22 cellular contexts compared by ENCODE assay signal in genomic region chr7:45651056-45651444, GRCh38.
DNase-seq lines count a peak whose midpoint lies in the region; ATAC-seq, FAIRE-seq and TF ChIP-seq lines count a peak whose summit lies in the region.
"Had no signal": no experiment of that assay in that cellular context is flagged by ENCODE, and none has a peak within 500 bp of the region (broad histone marks: within the 10 kb centered on the region; RNA-seq: fewer than 3 reads in every experiment).

No MANE protein-coding gene starts in this region.

- no peaks in the 10 kb centered on the region for H3K36me3 Mint-ChIP-seq in activated naive CD8-positive, alpha-beta T cell treated with anti-CD3 and anti-CD28 coated beads, Interleukin-2, amount 10 ng/mL, durations not matched to agents 7 days and 5 days
- H3K36me3 Mint-ChIP-seq in activated naive CD8-positive, alpha-beta T cell treated with anti-CD3 and anti-CD28 coated beads, Interleukin-2, amount 50 U/mL, for 24 hours (ENCODE audit: low read depth): no peaks in the 10 kb centered on the region
- peaks cover 35% of the 10 kb centered on the region for H3K36me3 Mint-ChIP-seq in endothelial cell (ENCODE audit: low read depth, unreplicated experiment)
- H3K36me3 Mint-ChIP-seq: CD4-positive, CD25-positive, alpha-beta regulatory T cell had no signal

- no peak overlapping the region for H3K4me3 ChIP-seq in MG63

- no peaks in the 10 kb centered on the region for H3K9me3 ChIP-seq in MG63
- H3K9me3 ChIP-seq: SK-N-SH had no signal

- ATAC-seq in activated naive CD8-positive, alpha-beta T cell treated with anti-CD3 and anti-CD28 coated beads, Interleukin-2, amount 10 ng/mL, durations not matched to agents 7 days and 5 days (ENCODE audit: low read depth): no peak
- no peak for ATAC-seq in activated naive CD8-positive, alpha-beta T cell treated with anti-CD3 and anti-CD28 coated beads, Interleukin-2, amount 50 U/mL, for 24 hours
- ATAC-seq in HG03521 (IDR thresholded peaks at IDR 0.05; ENCODE audit: unreplicated experiment): no peak
- ATAC-seq: PC-3 had no signal

- H3K36me3 ChIP-seq in MG63: no peaks in the 10 kb centered on the region

- H3K4me3 Mint-ChIP-seq in activated naive CD8-positive, alpha-beta T cell treated with anti-CD3 and anti-CD28 coated beads, Interleukin-2, amount 10 ng/mL, durations not matched to agents 7 days and 5 days: no peak overlapping the region
- H3K4me3 Mint-ChIP-seq in activated naive CD8-positive, alpha-beta T cell treated with anti-CD3 and anti-CD28 coated beads, Interleukin-2, amount 50 U/mL, for 24 hours: no peak overlapping the region
- no peak overlapping the region for H3K4me3 Mint-ChIP-seq in endothelial cell (ENCODE audit: unreplicated experiment)
- H3K4me3 Mint-ChIP-seq: B cell; CD4-positive, CD25-positive, alpha-beta regulatory T cell had no signal

- H3K9me3 Mint-ChIP-seq in activated naive CD8-positive, alpha-beta T cell treated with anti-CD3 and anti-CD28 coated beads, Interleukin-2, amount 10 ng/mL, durations not matched to agents 7 days and 5 days: no peaks in the 10 kb centered on the region
- H3K9me3 Mint-ChIP-seq in activated naive CD8-positive, alpha-beta T cell treated with anti-CD3 and anti-CD28 coated beads, Interleukin-2, amount 50 U/mL, for 24 hours: no peaks in the 10 kb centered on the region
- H3K9me3 Mint-ChIP-seq in endothelial cell (ENCODE audit: unreplicated experiment): no peaks in the 10 kb centered on the region

- H3K27me3 Mint-ChIP-seq in activated naive CD8-positive, alpha-beta T cell treated with anti-CD3 and anti-CD28 coated beads, Interleukin-2, amount 10 ng/mL, durations not matched to agents 7 days and 5 days: no peaks in the 10 kb centered on the region
- no peaks in the 10 kb centered on the region for H3K27me3 Mint-ChIP-seq in activated naive CD8-positive, alpha-beta T cell treated with anti-CD3 and anti-CD28 coated beads, Interleukin-2, amount 50 U/mL, for 24 hours
- H3K27me3 Mint-ChIP-seq in endothelial cell (ENCODE audit: unreplicated experiment): peaks cover 3% of the 10 kb centered on the region
- H3K27me3 Mint-ChIP-seq: B cell had no signal

- peak; percentile 91 for FAIRE-seq in urothelium cell line (lab: Jason Lieb, UNC)
- FAIRE-seq: D721Med, GM19239, H54 had no signal

- POLR2A ChIA-PET in activated naive CD8-positive, alpha-beta T cell treated with anti-CD3 and anti-CD28 coated beads, Interleukin-2, amount 10 ng/mL, durations not matched to agents 7 days and 5 days (lab: Charles Lee): no interaction called here

- TF ChIP-seq CTCF in endothelial cell (IDR thresholded peaks at IDR 0.05; ENCODE audit: unreplicated experiment): no peak

- H3K27me3 ChIP-seq in MG63: no peaks in the 10 kb centered on the region

- peak overlapping the region; percentile 15 for H3K27ac Mint-ChIP-seq in activated naive CD8-positive, alpha-beta T cell treated with anti-CD3 and anti-CD28 coated beads, Interleukin-2, amount 10 ng/mL, durations not matched to agents 7 days and 5 days
- H3K27ac Mint-ChIP-seq in activated naive CD8-positive, alpha-beta T cell treated with anti-CD3 and anti-CD28 coated beads, Interleukin-2, amount 50 U/mL, for 24 hours: no peak overlapping the region
- peak overlapping the region; percentile 93 for H3K27ac Mint-ChIP-seq in endothelial cell (ENCODE audit: unreplicated experiment)
- H3K27ac Mint-ChIP-seq: B cell; CD4-positive, CD25-positive, alpha-beta regulatory T cell had no signal

- H3K4me1 Mint-ChIP-seq in activated naive CD8-positive, alpha-beta T cell treated with anti-CD3 and anti-CD28 coated beads, Interleukin-2, amount 10 ng/mL, durations not matched to agents 7 days and 5 days: peaks cover 3% of the 10 kb centered on the region
- no peaks in the 10 kb centered on the region for H3K4me1 Mint-ChIP-seq in activated naive CD8-positive, alpha-beta T cell treated with anti-CD3 and anti-CD28 coated beads, Interleukin-2, amount 50 U/mL, for 24 hours
- H3K4me1 Mint-ChIP-seq in endothelial cell (ENCODE audit: unreplicated experiment): peaks cover 32% of the 10 kb centered on the region
- H3K4me1 Mint-ChIP-seq: B cell; CD4-positive, CD25-positive, alpha-beta regulatory T cell had no signal

- no peak for DNase-seq in activated naive CD8-positive, alpha-beta T cell treated with anti-CD3 and anti-CD28 coated beads, Interleukin-2, amount 10 ng/mL, durations not matched to agents 7 days and 5 days
- no peak for DNase-seq in activated naive CD8-positive, alpha-beta T cell treated with anti-CD3 and anti-CD28 coated beads, Interleukin-2, amount 50 U/mL, for 24 hours
- DNase-seq in D341Med (ENCODE audit: low spot score) (peak; percentile 6), endothelial cell (ENCODE audit: low spot score) (peak; percentile 27), urothelium cell line (ENCODE audit: low spot score) (no peak), MG63 (no peak)
- DNase-seq: CD4-positive, CD25-positive, alpha-beta regulatory T cell; Karpas-422; MV-4-11; NCI-H1105; NCI-H1436 treated with DMSO at 0.1 percent for 48 hours; NCI-H187 treated with DMSO at 0.1 percent for 48 hours; NCI-H2171 treated with DMSO at 0.1 percent for 48 hours; NCI-H524; NCI-H748 treated with DMSO at 0.1 percent for 48 hours; PC-3; SK-N-SH had no signal

Comparison
In these comparisons a context has a peak if more than half of its experiments do, and no peak if none do; other contexts are left out.
1. DNase-seq: peak in D341Med (single experiment) and endothelial cell (single experiment); none in activated naive CD8-positive, alpha-beta T cell treated with anti-CD3 and anti-CD28 coated beads, Interleukin-2, amount 10 ng/mL, durations not matched to agents 7 days and 5 days (single experiment), activated naive CD8-positive, alpha-beta T cell treated with anti-CD3 and anti-CD28 coated beads, Interleukin-2, amount 50 U/mL, for 24 hours (single experiment), urothelium cell line (single experiment) and MG63 (single experiment).